15 cellular contexts compared by ENCODE assay signal in genomic region chr17:17873450-17873991, GRCh38.
"Had no signal": no experiment of that assay in that cellular context is flagged by ENCODE, and none has a peak within 500 bp of the region (broad histone marks: within the 10 kb centered on the region; RNA-seq: fewer than 3 reads in every experiment).

No MANE protein-coding gene starts in this region.

- H3K4me2 ChIP-seq: hepatocyte, smooth muscle cell had no signal

- H3K27ac Mint-ChIP-seq: activated CD4-positive, alpha-beta T cell treated with anti-CD3 and anti-CD28 coated beads, Interleukin-2, amount 10 ng/mL, durations not matched to agents 7 days and 5 days; activated naive CD8-positive, alpha-beta T cell treated with anti-CD3 and anti-CD28 coated beads, Interleukin-2, amount 10 ng/mL, durations not matched to agents 7 days and 5 days; activated T-helper 1 cell treated with anti-CD3 and anti-CD28 coated beads, Interleukin-12 subunit alpha, Interleukin-12 subunit beta, Interleukin-2, Interleukin-4 antibody, amounts not matched to agents 30 ng/mL and 10 ng/mL and 1 ng/mL, durations not matched to agents 14 hours and 24 hours and 36 hours; memory B cell; natural killer cell had no signal

- H2AFZ ChIP-seq: hepatocyte had no signal

- H3K27me3 Mint-ChIP-seq: activated CD4-positive, alpha-beta T cell treated with anti-CD3 and anti-CD28 coated beads, Interleukin-2, amount 10 ng/mL, durations not matched to agents 7 days and 5 days; activated naive CD8-positive, alpha-beta T cell treated with anti-CD3 and anti-CD28 coated beads, Interleukin-2, amount 10 ng/mL, durations not matched to agents 7 days and 5 days; memory B cell; stimulated activated naive CD8-positive, alpha-beta T cell treated with anti-CD3 and anti-CD28 coated beads, Interleukin-15, amount 100 ng/mL, for 72 hours had no signal

- H3K27me3 ChIP-seq: gastrocnemius medialis, hepatocyte, left lung, right atrium auricular region had no signal

- H3K9me3 Mint-ChIP-seq: activated CD4-positive, alpha-beta T cell treated with anti-CD3 and anti-CD28 coated beads, Interleukin-2, amount 10 ng/mL, durations not matched to agents 7 days and 5 days; activated naive CD8-positive, alpha-beta T cell treated with anti-CD3 and anti-CD28 coated beads, Interleukin-2, amount 10 ng/mL, durations not matched to agents 7 days and 5 days; activated T-helper 1 cell treated with anti-CD3 and anti-CD28 coated beads, Interleukin-12 subunit alpha, Interleukin-12 subunit beta, Interleukin-2, Interleukin-4 antibody, amounts not matched to agents 30 ng/mL and 10 ng/mL and 1 ng/mL, durations not matched to agents 14 hours and 24 hours and 36 hours; memory B cell; natural killer cell; stimulated activated naive CD8-positive, alpha-beta T cell treated with anti-CD3 and anti-CD28 coated beads, Interleukin-15, amount 100 ng/mL, for 72 hours had no signal

- H3K4me1 Mint-ChIP-seq: activated CD4-positive, alpha-beta T cell treated with anti-CD3 and anti-CD28 coated beads, Interleukin-2, amount 10 ng/mL, durations not matched to agents 7 days and 5 days; activated naive CD8-positive, alpha-beta T cell treated with anti-CD3 and anti-CD28 coated beads, Interleukin-2, amount 10 ng/mL, durations not matched to agents 7 days and 5 days; memory B cell; natural killer cell; stimulated activated naive CD8-positive, alpha-beta T cell treated with anti-CD3 and anti-CD28 coated beads, Interleukin-15, amount 100 ng/mL, for 72 hours had no signal

- H3K79me2 ChIP-seq: hepatocyte had no signal

- H3K4me3 ChIP-seq: gastrocnemius medialis, hepatocyte, left lung, right atrium auricular region, smooth muscle cell had no signal

- H3K4me3 Mint-ChIP-seq: activated CD4-positive, alpha-beta T cell treated with anti-CD3 and anti-CD28 coated beads, Interleukin-2, amount 10 ng/mL, durations not matched to agents 7 days and 5 days; activated naive CD8-positive, alpha-beta T cell treated with anti-CD3 and anti-CD28 coated beads, Interleukin-2, amount 10 ng/mL, durations not matched to agents 7 days and 5 days; activated T-helper 1 cell treated with anti-CD3 and anti-CD28 coated beads, Interleukin-12 subunit alpha, Interleukin-12 subunit beta, Interleukin-2, Interleukin-4 antibody, amounts not matched to agents 30 ng/mL and 10 ng/mL and 1 ng/mL, durations not matched to agents 14 hours and 24 hours and 36 hours; memory B cell; natural killer cell; stimulated activated naive CD8-positive, alpha-beta T cell treated with anti-CD3 and anti-CD28 coated beads, Interleukin-15, amount 100 ng/mL, for 72 hours had no signal

- ATAC-seq: gastrocnemius medialis; left lung; natural killer cell; stimulated activated naive CD8-positive, alpha-beta T cell treated with anti-CD3 and anti-CD28 coated beads, Interleukin-15, amount 100 ng/mL, for 72 hours had no signal

- DNase-seq: activated CD4-positive, alpha-beta T cell treated with anti-CD3 and anti-CD28 coated beads, Interleukin-2, amount 10 ng/mL, durations not matched to agents 7 days and 5 days; activated CD8-positive, alpha-beta memory T cell treated with anti-CD3 and anti-CD28 coated beads, Interleukin-2, amount 50 U/mL, for 48 hours; activated naive CD8-positive, alpha-beta T cell treated with anti-CD3 and anti-CD28 coated beads, Interleukin-2, amount 10 ng/mL, durations not matched to agents 7 days and 5 days; aorta; erythroblast; gastrocnemius medialis; left lung; natural killer cell; occipital lobe; stimulated activated naive CD8-positive, alpha-beta T cell treated with anti-CD3 and anti-CD28 coated beads, Interleukin-15, amount 100 ng/mL, for 72 hours had no signal

- H3K9me3 ChIP-seq: gastrocnemius medialis, left lung, right atrium auricular region had no signal

- H3K27ac ChIP-seq: gastrocnemius medialis, hepatocyte, left lung had no signal
